9 cellular contexts compared by ENCODE assay signal in the genomic region with DNA sequence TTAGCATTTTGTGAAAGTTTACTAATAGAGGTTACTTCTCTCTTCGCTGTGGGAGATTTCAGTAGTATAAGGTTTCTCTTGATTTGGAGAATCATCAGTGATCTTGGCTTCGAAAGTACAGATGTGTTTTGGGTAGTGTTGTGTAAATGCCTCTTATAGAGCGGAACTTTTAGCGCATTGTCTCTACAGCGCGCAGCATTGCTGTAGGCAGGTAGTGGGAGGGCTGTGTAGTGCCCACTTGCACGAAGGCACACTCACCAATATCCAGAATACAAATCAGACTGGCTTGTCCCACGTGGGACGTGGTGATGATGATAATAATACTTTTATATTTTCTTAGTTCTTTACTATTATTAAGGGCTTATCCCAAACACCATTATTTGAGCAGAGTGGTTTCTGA. TPM values are rescaled to one million over a fixed set of nuclear protein-coding genes. Genes with fewer than 3 reads are reported as not detected.
DNase-seq lines count a peak whose midpoint lies in the region; ATAC-seq and TF ChIP-seq lines count a peak whose summit lies in the region.
"Had no signal": no experiment of that assay in that cellular context is flagged by ENCODE, and none has a peak within 500 bp of the region (broad histone marks: within the 10 kb centered on the region; RNA-seq: fewer than 3 reads in every experiment).

No MANE protein-coding gene starts in this region.

- no peaks in the 10 kb centered on the region for H3K9me3 ChIP-seq in CD4-positive, alpha-beta T cell (ENCODE audit: control insufficient read depth, low read length)
- no peaks in the 10 kb centered on the region for H3K9me3 ChIP-seq in MG63
- no peaks in the 10 kb centered on the region for H3K9me3 ChIP-seq in transverse colon

- H3K4me1 Mint-ChIP-seq in CD4-positive, alpha-beta T cell (ENCODE audit: low read depth) = peaks cover 60% of the 10 kb centered on the region
- H3K4me1 Mint-ChIP-seq in brain = peaks cover 51% of the 10 kb centered on the region
- peaks cover 27 to 64% (median 60%) of the 10 kb centered on the region in 4 donors for H3K4me1 Mint-ChIP-seq in naive thymus-derived CD8-positive, alpha-beta T cell

- peak overlapping the region; percentile 80 for H3K27ac Mint-ChIP-seq in CD4-positive, alpha-beta T cell
- peak overlapping the region in 4 of 5 experiments; percentile 0 to 63 (median 51) for H3K27ac Mint-ChIP-seq in brain
- peak overlapping the region; percentile 8 to 87 (median 76) for H3K27ac Mint-ChIP-seq in naive thymus-derived CD8-positive, alpha-beta T cell

- H3K4me1 ChIP-seq in transverse colon = peaks cover 12 to 43% (median 18%) of the 10 kb centered on the region in 4 donors

- WGBS in transverse colon (ENCODE audit: low coverage in 1 of 2), 2 donors = 80 to 88% methylated on average over 4 to 9 of the region's 9 CpGs

- H3K4me3 ChIP-seq in MG63 = peak overlapping the region; percentile 59
- H3K4me3 ChIP-seq in transverse colon = peak overlapping the region in 2 of 4 donors; percentile 74 to 85

- no peaks in the 10 kb centered on the region for H3K9me3 Mint-ChIP-seq in CD4-positive, alpha-beta T cell
- peaks cover 0 to 6% (median 0%) of the 10 kb centered on the region in 5 experiments for H3K9me3 Mint-ChIP-seq in brain
- no peaks in the 10 kb centered on the region for H3K9me3 Mint-ChIP-seq in naive thymus-derived CD8-positive, alpha-beta T cell

- H3K27me3 ChIP-seq in CD4-positive, alpha-beta T cell (ENCODE audit: control insufficient read depth, insufficient read depth, low read length) = no peaks in the 10 kb centered on the region
- no peaks in the 10 kb centered on the region for H3K27me3 ChIP-seq in MG63
- H3K27me3 ChIP-seq in transverse colon = no peaks in the 10 kb centered on the region

- in situ Hi-C loops in transverse colon (cut with MboI; ENCODE audit: low pct_ligation_motif_present in 1 of 4, low pct_unique_long_range_greater_than_20kb in 1 of 4, low sequenced_read_pairs in 3 of 4) = loop anchor here in 3 of 4 donors (10.0 kb wide), 2 partner anchors 129 to 299 kb away; partner anchors contain the start of genes ADSL (in 2 of the 3) and TNRC6B (in 1 of the 3)

- no peak for ATAC-seq in CD4-positive, alpha-beta T cell (ENCODE audit: poor library complexity)
- ATAC-seq in naive thymus-derived CD8-positive, alpha-beta T cell = no peak
- no peak for ATAC-seq in HG02885 (IDR thresholded peaks at IDR 0.05; ENCODE audit: poor library complexity, unreplicated experiment)
- no peak for ATAC-seq in GM19467 (IDR thresholded peaks at IDR 0.05; ENCODE audit: unreplicated experiment)
- ATAC-seq: left cardiac atrium had no signal

- POLR2A ChIA-PET in CD4-positive, alpha-beta T cell (lab: Charles Lee) = interaction anchor here (0.9 to 4.7 kb wide), 6 partner anchors 9 to 513 kb away, joined by 4 to 85 read pairs (median 32); partner anchors contain the start of genes FAM83F, RPS19BP1 and TNRC6B
- POLR2A ChIA-PET in naive thymus-derived CD8-positive, alpha-beta T cell (lab: Charles Lee) = interaction anchor here (0.6 to 4.5 kb wide), 8 partner anchors 9 to 355 kb away, joined by 3 to 73 read pairs (median 4); partner anchors contain the start of genes ADSL and TNRC6B

- CTCF ChIA-PET in CD4-positive, alpha-beta T cell (lab: Charles Lee) = interaction anchor here (0.7 to 1.3 kb wide), 2 partner anchors 234 to 302 kb away, joined by 3 to 6 read pairs; no protein-coding TSS in a partner anchor

- H3K36me3 ChIP-seq in MG63 = no peaks in the 10 kb centered on the region
- no peaks in the 10 kb centered on the region for H3K36me3 ChIP-seq in transverse colon

- peak overlapping the region; percentile 75 for H3K27ac ChIP-seq in CD4-positive, alpha-beta T cell (ENCODE audit: low read depth, low read length)
- H3K27ac ChIP-seq in transverse colon = no peak overlapping the region

- no peak for TF ChIP-seq CTCF in CD4-positive, alpha-beta T cell (IDR thresholded peaks at IDR 0.05)
- no peak for TF ChIP-seq CTCF in brain (conservative IDR thresholded peaks at IDR 0.05)
- no peak for TF ChIP-seq CTCF in transverse colon (IDR thresholded peaks at IDR 0.05)

- peaks cover 20% of the 10 kb centered on the region for H3K36me3 Mint-ChIP-seq in CD4-positive, alpha-beta T cell (ENCODE audit: low read depth)
- no peaks in the 10 kb centered on the region for H3K36me3 Mint-ChIP-seq in brain
- peaks cover 0 to 13% (median 0%) of the 10 kb centered on the region in 3 donors for H3K36me3 Mint-ChIP-seq in naive thymus-derived CD8-positive, alpha-beta T cell

- no peaks in the 10 kb centered on the region for H3K27me3 Mint-ChIP-seq in CD4-positive, alpha-beta T cell
- peaks cover 13% of the 10 kb centered on the region for H3K27me3 Mint-ChIP-seq in brain
- peaks cover 0 to 2% (median 0%) of the 10 kb centered on the region in 5 donors for H3K27me3 Mint-ChIP-seq in naive thymus-derived CD8-positive, alpha-beta T cell

- TF ChIP-seq EP300 in transverse colon (IDR thresholded peaks at IDR 0.05; ENCODE audit: low read depth) = no peak

- peak overlapping the region; percentile 86 for H3K4me3 Mint-ChIP-seq in CD4-positive, alpha-beta T cell
- H3K4me3 Mint-ChIP-seq in brain = peak overlapping the region; percentile 81 to 88 (median 82)
- H3K4me3 Mint-ChIP-seq in naive thymus-derived CD8-positive, alpha-beta T cell = peak overlapping the region; percentile 76 to 93 (median 84)

- DNase-seq in CD4-positive, alpha-beta T cell = no peak
- no peak for DNase-seq in MG63
- DNase-seq in naive thymus-derived CD8-positive, alpha-beta T cell = peak in 5 of 10 donors; percentile 16 to 35 (median 20)
- no peak for DNase-seq in transverse colon
- no peak for DNase-seq in NCI-H1105 (lab: John Stamatoyannopoulos, UW)
- DNase-seq: left cardiac atrium had no signal

- TF ChIP-seq POLR2A in transverse colon (IDR thresholded peaks at IDR 0.05) = no peak

- intact Hi-C loops in CD4-positive, alpha-beta T cell (cut with DNase I, micrococcal nuclease) = loop anchor here in 1 of 2 experiments (10.0 kb wide), 2 partner anchors 641 to 891 kb away; partner anchors contain the start of gene CBX7
- intact Hi-C loops in transverse colon (cut with DNase I; ENCODE audit: low total_unique reads) = loop anchor here (10.0 kb wide), 1 partner anchor 149 kb away; no protein-coding TSS in a partner anchor

RNA-seq across cellular contexts. Expression of gene FAM83F, which starts 51.4 kb away (rescaled TPM):
- total RNA-seq in CD4-positive, alpha-beta T cell = 1 to 10 TPM; 5.2 to 6.8 TPM
- total RNA-seq in MG63 (2014; rRNA removed; shearing (Covaris generic); ENCODE audit: low replicate concordance) = not detected in 2 replicates
- polyA plus RNA-seq in brain (ENCODE audit: insufficient read depth, low read depth, low replicate concordance) = 10.8 TPM
- 1 to 10 TPM in 1 of 2 experiments, under 1 TPM in 1; 0.41 to 1.2 TPM for total RNA-seq in naive thymus-derived CD8-positive, alpha-beta T cell
- under 1 TPM in 2 of 3 donors, not detected in 1; 0.01 to 0.02 TPM for polyA plus RNA-seq in naive thymus-derived CD8-positive, alpha-beta T cell
- 10 to 100 TPM; 18.7 to 36.3 (median 25.4) TPM for total RNA-seq in transverse colon
